Comparison of ENCODE assay signal across 25 cellular contexts in genomic region chr7:13278020-13278419, GRCh38.
"Had no signal": no experiment of that assay in that cellular context is flagged by ENCODE, and none has a peak within 500 bp of the region (broad histone marks: within the 10 kb centered on the region; RNA-seq: fewer than 3 reads in every experiment).

No MANE protein-coding gene starts in this region.

- ATAC-seq: activated CD4-positive, CD25-positive, alpha-beta regulatory T cell treated with anti-CD3 and anti-CD28 coated beads, Interleukin-2, amount 50 U/mL, for 24 hours; activated CD8-positive, alpha-beta memory T cell treated with anti-CD3 and anti-CD28 coated beads, Interleukin-2, amount 10 ng/mL, durations not matched to agents 7 days and 5 days; activated CD8-positive, alpha-beta T cell treated with anti-CD3 and anti-CD28 coated beads for 36 hours; heart left ventricle; left cardiac atrium; mucosa of descending colon; right lobe of liver; stimulated activated effector memory CD8-positive, alpha-beta T cell treated with anti-CD3 and anti-CD28 coated beads, Interleukin-12 subunit alpha, Interleukin-12 subunit beta, amount 100 ng/mL, for 72 hours had no signal

- H3K27me3 ChIP-seq: heart left ventricle, right lobe of liver, stomach, suprapubic skin, tibial nerve had no signal

- H3K4me3 ChIP-seq: heart left ventricle, mucosa of descending colon, right lobe of liver, stomach, suprapubic skin, tibial nerve had no signal

- H3K4me3 Mint-ChIP-seq: activated CD4-positive, alpha-beta T cell treated with anti-CD3 and anti-CD28 coated beads, Interleukin-2, amount 10 ng/mL, durations not matched to agents 24 days and 14 days; activated CD8-positive, alpha-beta memory T cell treated with anti-CD3 and anti-CD28 coated beads, Interleukin-2, amount 10 ng/mL, durations not matched to agents 7 days and 5 days; activated CD8-positive, alpha-beta T cell treated with anti-CD3 and anti-CD28 coated beads for 36 hours; activated naive CD4-positive, alpha-beta T cell treated with anti-CD3 and anti-CD28 coated beads, Interleukin-2, amount 50 U/mL, for 24 hours; brain; nephron progenitor cell; stimulated activated effector memory CD8-positive, alpha-beta T cell treated with anti-CD3 and anti-CD28 coated beads, Interleukin-12 subunit alpha, Interleukin-12 subunit beta, amount 100 ng/mL, for 72 hours had no signal

- H3K4me1 Mint-ChIP-seq: activated CD4-positive, alpha-beta T cell treated with anti-CD3 and anti-CD28 coated beads, Interleukin-2, amount 10 ng/mL, durations not matched to agents 24 days and 14 days; activated CD8-positive, alpha-beta memory T cell treated with anti-CD3 and anti-CD28 coated beads, Interleukin-2, amount 10 ng/mL, durations not matched to agents 7 days and 5 days; activated naive CD4-positive, alpha-beta T cell treated with anti-CD3 and anti-CD28 coated beads, Interleukin-2, amount 50 U/mL, for 24 hours; brain; stimulated activated effector memory CD8-positive, alpha-beta T cell treated with anti-CD3 and anti-CD28 coated beads, Interleukin-12 subunit alpha, Interleukin-12 subunit beta, amount 100 ng/mL, for 72 hours had no signal

- H3K27ac ChIP-seq: epithelial cell of prostate, heart left ventricle, right lobe of liver, stomach, suprapubic skin, tibial nerve, VCaP had no signal

- H3K4me1 ChIP-seq: heart left ventricle, right lobe of liver, stomach, suprapubic skin, tibial nerve had no signal

- H3K36me3 Mint-ChIP-seq: activated CD8-positive, alpha-beta memory T cell treated with anti-CD3 and anti-CD28 coated beads, Interleukin-2, amount 10 ng/mL, durations not matched to agents 7 days and 5 days; activated naive CD4-positive, alpha-beta T cell treated with anti-CD3 and anti-CD28 coated beads, Interleukin-2, amount 50 U/mL, for 24 hours; stimulated activated effector memory CD8-positive, alpha-beta T cell treated with anti-CD3 and anti-CD28 coated beads, Interleukin-12 subunit alpha, Interleukin-12 subunit beta, amount 100 ng/mL, for 72 hours had no signal

- H3K27ac Mint-ChIP-seq: activated CD4-positive, alpha-beta T cell treated with anti-CD3 and anti-CD28 coated beads, Interleukin-2, amount 10 ng/mL, durations not matched to agents 24 days and 14 days; activated CD8-positive, alpha-beta memory T cell treated with anti-CD3 and anti-CD28 coated beads, Interleukin-2, amount 10 ng/mL, durations not matched to agents 7 days and 5 days; activated CD8-positive, alpha-beta T cell treated with anti-CD3 and anti-CD28 coated beads for 36 hours; activated naive CD4-positive, alpha-beta T cell treated with anti-CD3 and anti-CD28 coated beads, Interleukin-2, amount 50 U/mL, for 24 hours; brain; nephron progenitor cell; stimulated activated effector memory CD8-positive, alpha-beta T cell treated with anti-CD3 and anti-CD28 coated beads, Interleukin-12 subunit alpha, Interleukin-12 subunit beta, amount 100 ng/mL, for 72 hours had no signal

- DNase-seq: activated CD4-positive, alpha-beta T cell treated with anti-CD3 and anti-CD28 coated beads, Interleukin-2, amount 10 ng/mL, durations not matched to agents 24 days and 14 days; activated CD8-positive, alpha-beta memory T cell treated with anti-CD3 and anti-CD28 coated beads, Interleukin-2, amount 10 ng/mL, durations not matched to agents 7 days and 5 days; activated CD8-positive, alpha-beta T cell treated with anti-CD3 and anti-CD28 coated beads for 36 hours; activated gamma-delta T cell; activated T-cell treated with anti-CD3 and anti-CD28 coated beads for 4 hours; aorta; heart left ventricle; islet precursor cell; left cardiac atrium; mesenchymal stem cell; mucosa of descending colon; nephron progenitor cell; nucleus accumbens; right lobe of liver; small intestine; stimulated activated CD4-positive, alpha-beta T cell treated with anti-CD3 and anti-CD28 coated beads, Interleukin-2, amount 100 ng/mL, for 24 hours; stomach had no signal

- H3K9me3 Mint-ChIP-seq: activated CD4-positive, alpha-beta T cell treated with anti-CD3 and anti-CD28 coated beads, Interleukin-2, amount 10 ng/mL, durations not matched to agents 24 days and 14 days; activated CD8-positive, alpha-beta T cell treated with anti-CD3 and anti-CD28 coated beads for 36 hours; activated naive CD4-positive, alpha-beta T cell treated with anti-CD3 and anti-CD28 coated beads, Interleukin-2, amount 50 U/mL, for 24 hours; stimulated activated effector memory CD8-positive, alpha-beta T cell treated with anti-CD3 and anti-CD28 coated beads, Interleukin-12 subunit alpha, Interleukin-12 subunit beta, amount 100 ng/mL, for 72 hours had no signal

- H3K36me3 ChIP-seq: heart left ventricle, right lobe of liver, stomach, suprapubic skin, tibial nerve had no signal

- H3K27me3 Mint-ChIP-seq: activated CD4-positive, alpha-beta T cell treated with anti-CD3 and anti-CD28 coated beads, Interleukin-2, amount 10 ng/mL, durations not matched to agents 24 days and 14 days; activated CD8-positive, alpha-beta memory T cell treated with anti-CD3 and anti-CD28 coated beads, Interleukin-2, amount 10 ng/mL, durations not matched to agents 7 days and 5 days had no signal

- H3K9me3 ChIP-seq: heart left ventricle, mucosa of descending colon, right lobe of liver, stomach, suprapubic skin had no signal
